Comparison of ENCODE assay signal across 29 cellular contexts in genomic region chr2:120272763-120273481, GRCh38. TPM values are rescaled to one million over a fixed set of nuclear protein-coding genes. Genes with fewer than 3 reads are reported as not detected.
A peak's percentile ranks its signal among the peaks of the same experiment; 100 is the strongest.
DNase-seq lines count a peak whose midpoint lies in the region; ATAC-seq and TF ChIP-seq lines count a peak whose summit lies in the region.
"Had no signal": no experiment of that assay in that cellular context is flagged by ENCODE, and none has a peak within 500 bp of the region (broad histone marks: within the 10 kb centered on the region; RNA-seq: fewer than 3 reads in every experiment).

No MANE protein-coding gene starts in this region.

- H3K27me3 Mint-ChIP-seq in Calu3 (ENCODE audit: unreplicated experiment) (no peaks in the 10 kb centered on the region), memory B cell (no peaks in the 10 kb centered on the region)
- H3K27me3 Mint-ChIP-seq: naive B cell had no signal

- H3K4me3 Mint-ChIP-seq in Calu3 (ENCODE audit: low read depth, unreplicated experiment) (no peak overlapping the region), memory B cell (no peak overlapping the region)
- H3K4me3 Mint-ChIP-seq: activated T-cell treated with anti-CD3 and anti-CD28 coated beads, Interleukin-2, amount 50 U/mL, for 72 hours had no signal

- H3K4me1 ChIP-seq in aorta (ENCODE audit: control insufficient read depth in 1 of 2, insufficient read depth in 2 of 2, low read length in 2 of 2): no peaks in the 10 kb centered on the region

- CTCF ChIA-PET in Calu3 (lab: Charles Lee): no interaction called here

- no peaks in the 10 kb centered on the region for H3K36me3 Mint-ChIP-seq in Calu3 (ENCODE audit: insufficient read depth, unreplicated experiment)
- peaks cover 12% of the 10 kb centered on the region for H3K36me3 Mint-ChIP-seq in memory B cell

- BruUV-seq in Calu3 (replicated peaks; lab: Mats Ljungman, UMichigan): no TSS peak

- TF ChIP-seq CTCF in Calu3 (IDR thresholded peaks at IDR 0.05; ENCODE audit: unreplicated experiment) (no peak), GM13977 (IDR thresholded peaks at IDR 0.05; ENCODE audit: extremely low read depth, insufficient read depth, missing control alignments) (no peak)

- peaks cover 0 to 2% of the 10 kb centered on the region in 2 donors for H3K36me3 ChIP-seq in aorta (ENCODE audit: control insufficient read depth in 1 of 2, insufficient read depth in 2 of 2, low read length in 1 of 2)
- H3K36me3 ChIP-seq: thoracic aorta had no signal

- H3K4me1 Mint-ChIP-seq in Calu3 (ENCODE audit: low read depth, unreplicated experiment) (peaks cover 42% of the 10 kb centered on the region), memory B cell (peaks cover 37% of the 10 kb centered on the region)

- H3K27ac Mint-ChIP-seq in Calu3 (ENCODE audit: unreplicated experiment): peak overlapping the region; percentile 6
- peak overlapping the region; percentile 64 for H3K27ac Mint-ChIP-seq in memory B cell
- H3K27ac Mint-ChIP-seq: activated naive CD4-positive, alpha-beta T cell treated with anti-CD3 and anti-CD28 coated beads, Interleukin-2, amount 50 U/mL, for 72 hours; naive B cell had no signal

- 86 to 89% methylated on average over 4 of the region's 4 CpGs for WGBS in aorta, 2 donors

- DNase-seq in Calu3 (no peak), MV-4-11 (lab: John Stamatoyannopoulos, UW) (peak; percentile 52), amniotic epithelial cell (ENCODE audit: low read depth) (peak; percentile 61), memory B cell (ENCODE audit: low spot score in 2 of 2) (no peak), aorta (no peak), GOT3 (lab: John Stamatoyannopoulos, UW) (no peak), NCI-H524 (lab: John Stamatoyannopoulos, UW) (no peak), GM13977 (ENCODE audit: low spot score) (no peak)
- DNase-seq: ACHN; activated CD4-positive, alpha-beta T cell treated with anti-CD3 and anti-CD28 coated beads for 4 hours; activated T-cell treated with anti-CD3 and anti-CD28 coated beads, Interleukin-2, amount 50 U/mL, for 72 hours; central memory CD4-positive, alpha-beta T cell; dermis blood vessel endothelial cell; EL; HCEC 1CT; head of caudate nucleus; naive B cell; NCI-H146; NCI-H510A; NK-92 treated with Interleukin-12 subunit alpha and Interleukin-12 subunit beta, amount 100 ng/mL, for 24 hours; retina; spleen; stimulated activated CD4-positive, alpha-beta T cell treated with anti-CD3 and anti-CD28 coated beads, Interleukin-4, amount 100 ng/mL, for 1 hour; stimulated activated naive CD4-positive, alpha-beta T cell; T-helper 1 cell had no signal

- in situ Hi-C loops in GM13977 (cut with MboI; ENCODE audit: low pct_unique_long_range_greater_than_20kb, low sequenced_read_pairs, unreplicated experiment): no loop called here

- no peak overlapping the region for H3K4me3 ChIP-seq in aorta (ENCODE audit: low read length in 2 of 2)
- H3K4me3 ChIP-seq: spleen, thoracic aorta had no signal

- intact Hi-C loops in Calu3 (cut with micrococcal nuclease; ENCODE audit: unreplicated experiment) (no loop called here), aorta (cut with DNase I) (no loop called here)

- no peak overlapping the region for H3K27ac ChIP-seq in aorta (ENCODE audit: low read depth in 1 of 2, low read length in 2 of 2)
- H3K27ac ChIP-seq: HL-60, spleen, thoracic aorta had no signal

- H3K9me3 Mint-ChIP-seq in Calu3 (ENCODE audit: low read depth, unreplicated experiment) (no peaks in the 10 kb centered on the region), memory B cell (no peaks in the 10 kb centered on the region)

- H3K27me3 ChIP-seq in aorta (ENCODE audit: control insufficient read depth in 1 of 2, insufficient read depth in 2 of 2, low read length in 1 of 2): no peaks in the 10 kb centered on the region
- H3K27me3 ChIP-seq: spleen had no signal

- no peak for ATAC-seq in memory B cell (ENCODE audit: low read depth)
- ATAC-seq in aorta (ENCODE audit: low FRiP score): no peak
- ATAC-seq: Panc1 had no signal

- H3K9me3 ChIP-seq in aorta (ENCODE audit: control insufficient read depth, low read length): no peaks in the 10 kb centered on the region
- H3K9me3 ChIP-seq: thoracic aorta had no signal

RNA-seq across cellular contexts. Expression of gene RALB, which starts 20.3 kb away (rescaled TPM):
- total RNA-seq in Calu3 (2022): 40.2 and 41.3 TPM in 2 replicates
- 10 to 100 TPM; 43.3 to 55.0 TPM for total RNA-seq in aorta
- polyA plus RNA-seq in aorta: 10 to 100 TPM; 45.2 to 80.3 TPM

RNA-seq across cellular contexts. Expression of gene TMEM185B, which starts 49.7 kb away (rescaled TPM):
- total RNA-seq in Calu3 (2022): 42.0 and 42.8 TPM in 2 replicates
- total RNA-seq in aorta: 10 to 100 TPM; 17.5 to 20.8 TPM
- polyA plus RNA-seq in aorta: 1 to 10 TPM; 4.9 to 8.0 TPM

Comparison
In these comparisons a context has a peak if more than half of its experiments do, and no peak if none do; other contexts are left out.
1. DNase-seq: peak in MV-4-11 (single experiment) and amniotic epithelial cell (single experiment); none in Calu3 (single experiment), memory B cell (0 of 2), aorta (0 of 2), GOT3 (single experiment), NCI-H524 (0 of 2) and GM13977 (single experiment).